Comparison of ENCODE assay signal across 23 cellular contexts in the genomic region with DNA sequence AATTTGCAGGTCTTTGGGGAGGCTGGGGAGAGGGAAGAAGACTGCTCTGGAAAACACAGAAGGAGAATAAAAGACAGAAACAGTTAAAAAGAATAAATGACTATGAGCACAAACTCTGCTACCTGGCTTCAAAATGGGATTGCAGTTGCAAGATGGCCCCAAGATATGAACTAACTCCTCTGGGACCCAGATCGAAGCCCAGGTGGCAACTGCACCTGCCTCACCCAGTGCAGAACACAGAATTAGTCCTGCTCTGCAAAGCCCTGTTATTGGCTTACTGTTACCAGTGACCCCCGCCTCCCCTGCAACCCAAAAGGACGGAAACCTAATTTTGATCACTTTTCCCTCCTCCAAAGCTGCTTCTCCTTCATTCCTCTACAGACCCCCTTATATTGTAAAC. TPM values are rescaled to one million over a fixed set of nuclear protein-coding genes. Genes with fewer than 3 reads are reported as not detected.
A peak's percentile ranks its signal among the peaks of the same experiment; 100 is the strongest.
DNase-seq lines count a peak whose midpoint lies in the region; ATAC-seq and TF ChIP-seq lines count a peak whose summit lies in the region.
"Had no signal": no experiment of that assay in that cellular context is flagged by ENCODE, and none has a peak within 500 bp of the region (broad histone marks: within the 10 kb centered on the region; RNA-seq: fewer than 3 reads in every experiment).

No MANE protein-coding gene starts in this region.

- intact Hi-C loops in left ventricle myocardium inferior (cut with micrococcal nuclease): no loop called here
- intact Hi-C loops in sciatic nerve (cut with DNase I): no loop called here

- H3K9ac ChIP-seq in MM.1S (ENCODE audit: low read length): peak overlapping the region; percentile 55; the same call in 1 of the 2 replicates
- no peak overlapping the region for H3K9ac ChIP-seq in parathyroid adenoma

- ATAC-seq in activated CD8-positive, alpha-beta T cell treated with anti-CD3 and anti-CD28 coated beads, Interleukin-2, amount 10 ng/mL, durations not matched to agents 7 days and 5 days: no peak
- no peak for ATAC-seq in sciatic nerve
- ATAC-seq: pancreas, right lobe of liver, T-cell had no signal

- H3K79me2 ChIP-seq in MM.1S (ENCODE audit: low read length) (no peaks in the 10 kb centered on the region), parathyroid adenoma (no peaks in the 10 kb centered on the region)

- peaks cover 97% of the 10 kb centered on the region for H3K4me1 ChIP-seq in MM.1S (ENCODE audit: low read length)
- H3K4me1 ChIP-seq in parathyroid adenoma: peaks cover 39% of the 10 kb centered on the region
- peaks cover 32% of the 10 kb centered on the region for H3K4me1 ChIP-seq in left ventricle myocardium inferior
- H3K4me1 ChIP-seq: adrenal gland had no signal

- H3K27me3 Mint-ChIP-seq in activated CD8-positive, alpha-beta T cell treated with anti-CD3 and anti-CD28 coated beads, Interleukin-2, amount 10 ng/mL, durations not matched to agents 7 days and 5 days (ENCODE audit: low read depth): no peaks in the 10 kb centered on the region
- H3K27me3 Mint-ChIP-seq: T-cell had no signal

- no peaks in the 10 kb centered on the region for H3K36me3 Mint-ChIP-seq in activated CD8-positive, alpha-beta T cell treated with anti-CD3 and anti-CD28 coated beads, Interleukin-2, amount 10 ng/mL, durations not matched to agents 7 days and 5 days (ENCODE audit: low read depth)
- H3K36me3 Mint-ChIP-seq: stimulated activated effector memory CD8-positive, alpha-beta T cell treated with anti-CD3 and anti-CD28 coated beads, Interleukin-12 subunit alpha, Interleukin-12 subunit beta, amount 100 ng/mL, for 72 hours; T-cell had no signal

- H3K9me3 Mint-ChIP-seq in activated CD8-positive, alpha-beta T cell treated with anti-CD3 and anti-CD28 coated beads, Interleukin-2, amount 10 ng/mL, durations not matched to agents 7 days and 5 days (ENCODE audit: insufficient read depth): no peaks in the 10 kb centered on the region
- H3K9me3 Mint-ChIP-seq: stimulated activated effector memory CD8-positive, alpha-beta T cell treated with anti-CD3 and anti-CD28 coated beads, Interleukin-12 subunit alpha, Interleukin-12 subunit beta, amount 100 ng/mL, for 72 hours; T-cell had no signal

- no peaks in the 10 kb centered on the region for H3K27me3 ChIP-seq in MM.1S (replicated peaks; ENCODE audit: insufficient read depth, low read length)
- H3K27me3 ChIP-seq in parathyroid adenoma (ENCODE audit: control insufficient read depth, insufficient read depth, low read length): no peaks in the 10 kb centered on the region
- no peaks in the 10 kb centered on the region for H3K27me3 ChIP-seq in left ventricle myocardium inferior (ENCODE audit: low read depth)
- H3K27me3 ChIP-seq: adrenal gland, pancreas, right lobe of liver, transverse colon had no signal

- H3K4me3 ChIP-seq in GM08714 (ENCODE audit: low read length): peak overlapping the region; percentile 8; the same call in 1 of the 2 replicates
- no peak overlapping the region; the same call in 1 of the 2 replicates for H3K4me3 ChIP-seq in MM.1S (ENCODE audit: low read length)
- no peak overlapping the region for H3K4me3 ChIP-seq in parathyroid adenoma (ENCODE audit: low read depth, low read length)
- H3K4me3 ChIP-seq in left ventricle myocardium inferior: no peak overlapping the region
- H3K4me3 ChIP-seq: adrenal gland, pancreas, right lobe of liver, transverse colon had no signal

- no peaks in the 10 kb centered on the region for H3K9me2 ChIP-seq in MM.1S (replicated peaks; ENCODE audit: insufficient read depth, low read length)

- H3K27ac ChIP-seq in MM.1S (ENCODE audit: low read length): peak overlapping the region; percentile 75
- peak overlapping the region; percentile 97 for H3K27ac ChIP-seq in parathyroid adenoma
- no peak overlapping the region for H3K27ac ChIP-seq in left ventricle myocardium inferior (replicated peaks)
- H3K27ac ChIP-seq: adrenal gland, epithelial cell of prostate, pancreas, right lobe of liver had no signal

- H2AFZ ChIP-seq in MM.1S (ENCODE audit: low read length) (peak overlapping the region; percentile 37; the same call in 1 of the 2 replicates), parathyroid adenoma (peak overlapping the region; percentile 69)

- peaks cover 30% of the 10 kb centered on the region for H3F3A ChIP-seq in MM.1S (ENCODE audit: insufficient read depth, low read length)

- CTCF ChIA-PET in activated CD8-positive, alpha-beta T cell treated with anti-CD3 and anti-CD28 coated beads, Interleukin-2, amount 10 ng/mL, durations not matched to agents 7 days and 5 days (lab: Charles Lee): interaction anchor here (1.0 to 13.0 kb wide), 5 partner anchors 8 to 132 kb away, joined by 4 to 158 read pairs (median 6); no protein-coding TSS in a partner anchor

- no peak for DNase-seq in MM.1S
- DNase-seq in activated CD8-positive, alpha-beta T cell treated with anti-CD3 and anti-CD28 coated beads, Interleukin-2, amount 10 ng/mL, durations not matched to agents 7 days and 5 days: no peak
- no peak for DNase-seq in left ventricle myocardium inferior
- DNase-seq in sciatic nerve (ENCODE audit: low spot score): no peak
- no peak for DNase-seq in NCI-H1092 (lab: John Stamatoyannopoulos, UW)
- DNase-seq: adrenal gland, foreskin fibroblast, GDM1, HCEC 1CT, hypothalamus, NCI-H2081, NCI-H524, pancreas, right lobe of liver, SHP77 treated with DMSO at 0.1 percent for 48 hours, T-cell had no signal

- peak overlapping the region; percentile 76 for H3K4me2 ChIP-seq in MM.1S (ENCODE audit: low read depth, low read length)
- H3K4me2 ChIP-seq in parathyroid adenoma (ENCODE audit: low read length): no peak overlapping the region

- TF ChIP-seq CTCF in MM.1S (IDR thresholded peaks at IDR 0.05; ENCODE audit: low read length) (no peak), parathyroid adenoma (IDR thresholded peaks at IDR 0.05) (no peak), left ventricle myocardium inferior (IDR thresholded peaks at IDR 0.05; ENCODE audit: borderline replicate concordance) (no peak)

- H3K9me3 ChIP-seq in MM.1S (replicated peaks; ENCODE audit: insufficient read depth, low read length) (no peaks in the 10 kb centered on the region), parathyroid adenoma (ENCODE audit: control insufficient read depth, low read length) (no peaks in the 10 kb centered on the region), left ventricle myocardium inferior (replicated peaks) (no peaks in the 10 kb centered on the region)
- H3K9me3 ChIP-seq: adrenal gland, pancreas, right lobe of liver, transverse colon had no signal

- peak overlapping the region; percentile 75 for H3K27ac Mint-ChIP-seq in activated CD8-positive, alpha-beta T cell treated with anti-CD3 and anti-CD28 coated beads, Interleukin-2, amount 10 ng/mL, durations not matched to agents 7 days and 5 days
- H3K27ac Mint-ChIP-seq: stimulated activated effector memory CD8-positive, alpha-beta T cell treated with anti-CD3 and anti-CD28 coated beads, Interleukin-12 subunit alpha, Interleukin-12 subunit beta, amount 100 ng/mL, for 72 hours had no signal

- H3K36me3 ChIP-seq in MM.1S (replicated peaks; ENCODE audit: insufficient read depth, low read length) (no peaks in the 10 kb centered on the region), parathyroid adenoma (ENCODE audit: control insufficient read depth, insufficient read depth, low read length) (no peaks in the 10 kb centered on the region), left ventricle myocardium inferior (no peaks in the 10 kb centered on the region)
- H3K36me3 ChIP-seq: adrenal gland, pancreas, right lobe of liver, transverse colon had no signal

- POLR2A ChIA-PET in activated CD8-positive, alpha-beta T cell treated with anti-CD3 and anti-CD28 coated beads, Interleukin-2, amount 10 ng/mL, durations not matched to agents 7 days and 5 days (lab: Charles Lee): interaction anchor here (0.6 to 1.5 kb wide), 2 partner anchors 36 to 289 kb away, joined by 3 read pairs; partner anchors contain the start of gene POU2AF1

- peaks cover 59% of the 10 kb centered on the region for H3K4me1 Mint-ChIP-seq in activated CD8-positive, alpha-beta T cell treated with anti-CD3 and anti-CD28 coated beads, Interleukin-2, amount 10 ng/mL, durations not matched to agents 7 days and 5 days (ENCODE audit: low read depth)

- H4K20me1 ChIP-seq in MM.1S (ENCODE audit: insufficient read depth, low read length): no peaks in the 10 kb centered on the region

- no peak overlapping the region for H3K4me3 Mint-ChIP-seq in activated CD8-positive, alpha-beta T cell treated with anti-CD3 and anti-CD28 coated beads, Interleukin-2, amount 10 ng/mL, durations not matched to agents 7 days and 5 days

RNA-seq across cellular contexts. Expression of gene POU2AF1, which starts 35.9 kb away (rescaled TPM):
- 1 to 10 TPM; 1.7 to 2.4 TPM for total RNA-seq in activated CD8-positive, alpha-beta T cell treated with anti-CD3 and anti-CD28 coated beads, Interleukin-2, amount 10 ng/mL, durations not matched to agents 7 days and 5 days
- total RNA-seq in left ventricle myocardium inferior (0.05 TPM), sciatic nerve (1.2 TPM)
- total RNA-seq: dermis microvascular lymphatic vessel endothelial cell, lung microvascular endothelial cell had no signal
